12 cellular contexts compared by ENCODE assay signal in the genomic region with DNA sequence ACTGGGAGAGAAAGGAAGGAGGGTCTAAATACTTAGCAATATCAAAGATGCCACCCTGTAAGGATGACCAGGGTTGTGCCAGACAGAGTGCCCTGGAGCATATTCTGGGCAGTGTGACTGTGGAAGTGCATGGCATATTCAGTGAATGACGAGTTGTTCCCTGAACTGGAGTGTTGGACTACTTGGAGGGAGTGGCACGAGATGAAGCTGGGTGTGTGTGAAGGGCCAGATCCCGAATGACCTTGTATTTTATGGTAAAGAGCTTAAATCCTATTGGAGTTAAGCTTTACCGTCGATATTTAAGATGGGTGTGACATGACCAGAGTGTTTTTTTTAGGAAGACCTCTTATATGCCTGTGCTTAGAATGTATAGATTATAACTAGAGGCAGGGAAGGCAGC. TPM values are rescaled to one million over a fixed set of nuclear protein-coding genes. Genes with fewer than 3 reads are reported as not detected.
A peak's percentile ranks its signal among the peaks of the same experiment; 100 is the strongest.
DNase-seq lines count a peak whose midpoint lies in the region; ATAC-seq and TF ChIP-seq lines count a peak whose summit lies in the region.
"Had no signal": no experiment of that assay in that cellular context is flagged by ENCODE, and none has a peak within 500 bp of the region (broad histone marks: within the 10 kb centered on the region; RNA-seq: fewer than 3 reads in every experiment).

No MANE protein-coding gene starts in this region.

- H3K27me3 ChIP-seq in CD8-positive, alpha-beta T cell (ENCODE audit: insufficient read depth, low read length) = no peaks in the 10 kb centered on the region
- H3K27me3 ChIP-seq in effector memory CD4-positive, alpha-beta T cell (replicated peaks; ENCODE audit: control insufficient read depth, insufficient read depth, low read length, poor library complexity, severe bottlenecking) = no peaks in the 10 kb centered on the region
- no peaks in the 10 kb centered on the region for H3K27me3 ChIP-seq in trophoblast cell (ENCODE audit: insufficient read depth, low read length)
- H3K27me3 ChIP-seq: tibial nerve had no signal

- no peak overlapping the region for H3K23ac ChIP-seq in trophoblast cell (ENCODE audit: low read length)

- H3K4me2 ChIP-seq in trophoblast cell (ENCODE audit: low read length) = no peak overlapping the region

- H3K9me3 Mint-ChIP-seq in CD8-positive, alpha-beta T cell = no peaks in the 10 kb centered on the region
- H3K9me3 Mint-ChIP-seq in nephron progenitor cell = peaks cover 7% of the 10 kb centered on the region
- H3K9me3 Mint-ChIP-seq: IgD-negative memory B cell had no signal

- no peaks in the 10 kb centered on the region for H3K9me3 ChIP-seq in CD8-positive, alpha-beta T cell (ENCODE audit: low read length)
- H3K9me3 ChIP-seq in effector memory CD4-positive, alpha-beta T cell (ENCODE audit: control insufficient read depth, low read length) = no peaks in the 10 kb centered on the region
- peaks cover 3% of the 10 kb centered on the region for H3K9me3 ChIP-seq in trophoblast cell (ENCODE audit: insufficient read depth, low read depth, low read length)
- H3K9me3 ChIP-seq: tibial nerve had no signal

- H2BK5ac ChIP-seq in trophoblast cell (ENCODE audit: low read depth, low read length, poor library complexity) = no peak overlapping the region

- POLR2A ChIA-PET in CD8-positive, alpha-beta T cell (lab: Charles Lee) = no interaction called here

- no peak overlapping the region for H3K9ac ChIP-seq in trophoblast cell (ENCODE audit: low read length)

- H4K12ac ChIP-seq in trophoblast cell (ENCODE audit: low read depth, low read length) = no peak overlapping the region

- H3K18ac ChIP-seq in trophoblast cell (ENCODE audit: low read length) = no peak overlapping the region

- no peak overlapping the region for H2AK5ac ChIP-seq in trophoblast cell (ENCODE audit: low read length)

- peak overlapping the region; percentile 42 for H4K91ac ChIP-seq in trophoblast cell (ENCODE audit: low read depth, low read length)

- H3K4ac ChIP-seq in trophoblast cell (ENCODE audit: low read depth, low read length) = no peak overlapping the region

- H3K79me1 ChIP-seq in trophoblast cell (ENCODE audit: low read length) = peaks cover 2% of the 10 kb centered on the region

- H3K36me3 ChIP-seq in CD8-positive, alpha-beta T cell (ENCODE audit: insufficient read depth, low read length) = no peaks in the 10 kb centered on the region
- no peaks in the 10 kb centered on the region for H3K36me3 ChIP-seq in effector memory CD4-positive, alpha-beta T cell (ENCODE audit: control insufficient read depth, insufficient read depth, low read length)
- H3K36me3 ChIP-seq in trophoblast cell (ENCODE audit: control insufficient read depth in 1 of 2, insufficient read depth in 2 of 2, low read length in 2 of 2) = no peaks in the 10 kb centered on the region
- H3K36me3 ChIP-seq: tibial nerve had no signal

- peak overlapping the region; percentile 26 for H3K27ac ChIP-seq in CD8-positive, alpha-beta T cell (ENCODE audit: low read depth, low read length)
- peak overlapping the region; percentile 58 for H3K27ac ChIP-seq in effector memory CD4-positive, alpha-beta T cell (ENCODE audit: insufficient read depth, low read length, poor library complexity, severe bottlenecking)
- peak overlapping the region; percentile 44 for H3K27ac ChIP-seq in trophoblast cell (ENCODE audit: low read depth, low read length)

- no peak for ATAC-seq in CD8-positive, alpha-beta T cell
- no peak for ATAC-seq in GM21367 (IDR thresholded peaks at IDR 0.05; ENCODE audit: unreplicated experiment)

- H2BK12ac ChIP-seq in trophoblast cell (ENCODE audit: low read length) = peak overlapping the region; percentile 35

- peak overlapping the region; percentile 89 for H3K27ac Mint-ChIP-seq in CD8-positive, alpha-beta T cell
- no peak overlapping the region for H3K27ac Mint-ChIP-seq in nephron progenitor cell

- no peak overlapping the region for H4K8ac ChIP-seq in trophoblast cell (ENCODE audit: low read depth, low read length)

- H3K36me3 Mint-ChIP-seq in CD8-positive, alpha-beta T cell = no peaks in the 10 kb centered on the region
- no peaks in the 10 kb centered on the region for H3K36me3 Mint-ChIP-seq in nephron progenitor cell (ENCODE audit: low read depth)

- H3K4me1 ChIP-seq in CD8-positive, alpha-beta T cell (ENCODE audit: insufficient read depth, low read length) = peaks cover 77% of the 10 kb centered on the region
- peaks cover 55% of the 10 kb centered on the region for H3K4me1 ChIP-seq in effector memory CD4-positive, alpha-beta T cell (ENCODE audit: control insufficient read depth, insufficient read depth, low read length, poor library complexity, severe bottlenecking)
- peaks cover 6 to 18% of the 10 kb centered on the region in 2 experiments for H3K4me1 ChIP-seq in trophoblast cell (ENCODE audit: control insufficient read depth in 1 of 2, insufficient read depth in 2 of 2, low read length in 2 of 2)

- no peaks in the 10 kb centered on the region for H3K27me3 Mint-ChIP-seq in CD8-positive, alpha-beta T cell (ENCODE audit: low read depth)
- no peaks in the 10 kb centered on the region for H3K27me3 Mint-ChIP-seq in nephron progenitor cell (ENCODE audit: low read depth, poor library complexity)
- H3K27me3 Mint-ChIP-seq: IgD-negative memory B cell had no signal

- no peak overlapping the region for H3K4me3 Mint-ChIP-seq in CD8-positive, alpha-beta T cell
- H3K4me3 Mint-ChIP-seq in nephron progenitor cell = no peak overlapping the region

- H2BK120ac ChIP-seq in trophoblast cell (ENCODE audit: insufficient read depth, low read length, poor library complexity) = peak overlapping the region; percentile 10

- H2AFZ ChIP-seq in trophoblast cell (ENCODE audit: insufficient read depth, low read length, poor library complexity) = no peak overlapping the region

- DNase-seq in CD8-positive, alpha-beta T cell = no peak
- peak; percentile 6 for DNase-seq in NCI-H460 (ENCODE audit: extremely low read depth, low read depth)
- DNase-seq in effector memory CD4-positive, alpha-beta T cell = no peak
- peak in 1 of 2 donors; percentile 46 for DNase-seq in trophoblast cell
- no peak for DNase-seq in NCI-H128 (lab: John Stamatoyannopoulos, UW; ENCODE audit: unreplicated experiment)
- no peak for DNase-seq in nephron progenitor cell
- DNase-seq in SIG-M5 treated with dmso at 0.1 percent for 504 hours (lab: John Stamatoyannopoulos, UW; ENCODE audit: unreplicated experiment) = no peak
- DNase-seq: dermis blood vessel endothelial cell, NCI-H446 treated with DMSO at 0.1 percent for 48 hours had no signal

- no CpG with 5 or more reads among the region's 5 CpGs for WGBS in trophoblast cell (ENCODE audit: extremely low coverage, insufficient coverage, insufficient read length)

- CTCF ChIA-PET in CD8-positive, alpha-beta T cell (lab: Charles Lee) = interaction anchor here (0.5 to 4.1 kb wide), 2 partner anchors 15 to 50 kb away, joined by 3 to 25 read pairs; a partner anchor contains a TSS

- no peaks in the 10 kb centered on the region for H3K79me2 ChIP-seq in trophoblast cell (ENCODE audit: control insufficient read depth, insufficient read depth, low read length, poor library complexity)

- H3K4me1 Mint-ChIP-seq in CD8-positive, alpha-beta T cell (ENCODE audit: low read depth) = peaks cover 81% of the 10 kb centered on the region
- H3K4me1 Mint-ChIP-seq in nephron progenitor cell = peaks cover 19% of the 10 kb centered on the region

- no peak for TF ChIP-seq CTCF in CD8-positive, alpha-beta T cell (IDR thresholded peaks at IDR 0.05)
- TF ChIP-seq CTCF in nephron progenitor cell (IDR thresholded peaks at IDR 0.05) = no peak

- no peak overlapping the region for H3K14ac ChIP-seq in trophoblast cell (ENCODE audit: low read length)

- H3K4me3 ChIP-seq in CD8-positive, alpha-beta T cell (ENCODE audit: low read depth, low read length) = no peak overlapping the region
- no peak overlapping the region for H3K4me3 ChIP-seq in effector memory CD4-positive, alpha-beta T cell (ENCODE audit: insufficient read depth, low read depth, low read length, poor library complexity, severe bottlenecking)
- no peak overlapping the region for H3K4me3 ChIP-seq in trophoblast cell (ENCODE audit: low read depth, low read length)
- H3K4me3 ChIP-seq: tibial nerve had no signal

- intact Hi-C loops in CD8-positive, alpha-beta T cell (cut with DNase I, micrococcal nuclease) = loop anchor here (1.0 to 5.0 kb wide), 4 partner anchors 36 to 49 kb away; a partner anchor contains a TSS

RNA-seq across cellular contexts. Expression of a gene that starts 48.8 kb away (rescaled TPM):
- total RNA-seq in CD8-positive, alpha-beta T cell = 10 to 100 TPM; 72.5 to 84.3 TPM
- total RNA-seq in NCI-H460 (2014; rRNA removed; shearing (Covaris generic)) = 11.0 and 11.4 TPM in 2 replicates
- polyA plus RNA-seq in NCI-H460 (2014; cell fraction: nucleus; rRNA removed) = 13.5 and 32.4 TPM in 2 replicates
- 17.6 and 18.0 TPM in 2 replicates for polyA plus RNA-seq in trophoblast cell (2013)
